In the genomic region with DNA sequence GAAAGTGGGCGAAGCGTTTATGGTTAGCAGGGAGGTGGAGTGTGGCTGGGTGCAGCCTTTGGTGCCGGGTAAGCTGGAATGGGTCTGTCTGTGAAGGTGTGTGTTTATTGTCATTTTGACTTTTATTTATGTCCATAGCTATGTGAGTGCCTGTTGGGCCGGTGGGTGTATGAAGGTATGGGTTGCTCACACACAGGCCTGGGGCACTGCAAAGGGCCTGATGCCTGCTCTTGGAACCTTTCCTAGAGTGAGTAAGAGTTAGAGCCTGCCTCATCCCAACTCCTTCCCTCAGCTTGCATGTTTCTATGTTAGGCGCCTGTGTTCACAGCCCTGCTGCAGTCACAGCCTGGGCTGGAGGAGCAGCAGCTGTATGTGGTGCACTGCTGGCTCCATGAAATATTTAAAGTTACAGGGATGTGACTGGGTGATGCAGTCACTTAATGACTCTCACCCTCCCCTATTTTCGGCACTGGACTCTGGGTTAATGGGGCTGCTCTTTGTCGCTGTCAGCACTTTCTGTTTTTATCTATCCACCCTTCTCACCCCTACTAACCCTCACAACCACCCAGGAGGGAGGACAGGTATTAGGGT, we compare ENCODE assay signal across 17 cellular contexts. TPM values are rescaled to one million over a fixed set of nuclear protein-coding genes. Genes with fewer than 3 reads are reported as not detected.
A peak's percentile ranks its signal among the peaks of the same experiment; 100 is the strongest.
DNase-seq lines count a peak whose midpoint lies in the region; ATAC-seq, FAIRE-seq and TF ChIP-seq lines count a peak whose summit lies in the region.
"Had no signal": no experiment of that assay in that cellular context is flagged by ENCODE, and none has a peak within 500 bp of the region (broad histone marks: within the 10 kb centered on the region; RNA-seq: fewer than 3 reads in every experiment).

No MANE protein-coding gene starts in this region.

- H4K20me1 ChIP-seq in K562 (replicated peaks; ENCODE audit: control insufficient read depth, insufficient read depth, low read length) (peaks cover 6% of the 10 kb centered on the region), hepatocyte (ENCODE audit: insufficient read depth, poor library complexity, severe bottlenecking) (no peaks in the 10 kb centered on the region)

- TF ChIP-seq EP300 in K562 (IDR thresholded peaks at IDR 0.05; ENCODE audit: low read length) = no peak

- H3K79me2 ChIP-seq in K562 (ENCODE audit: control insufficient read depth, insufficient read depth, low read length) (no peaks in the 10 kb centered on the region), hepatocyte (no peaks in the 10 kb centered on the region)

- FAIRE-seq in K562 (lab: Jason Lieb, UNC) = no peak

- intact Hi-C loops in K562 (cut with micrococcal nuclease) (no loop called here), gastrocnemius medialis (cut with DNase I; ENCODE audit: low total_unique reads) (no loop called here), posterior vena cava (cut with DNase I) (loop anchor here in 1 of 2 donors (10.0 kb wide), 1 partner anchor 364 kb away; no protein-coding TSS in a partner anchor)

- CTCF ChIA-PET in HEK293 (lab: Yijun Ruan, JAX) = interaction anchor here (0.8 to 4.2 kb wide), 5 partner anchors 12 to 67 kb away, joined by 3 to 27 read pairs (median 3); no protein-coding TSS in a partner anchor
- CTCF ChIA-PET in K562 (lab: Yijun Ruan, JAX; ENCODE audit: low intra/inter-chr PET ratio) = no interaction called here

- H3K36me3 ChIP-seq in HEK293 (ENCODE audit: control insufficient read depth in 2 of 2, insufficient read depth in 1 of 2, low read length in 2 of 2) = no peaks in the 10 kb centered on the region
- no peaks in the 10 kb centered on the region for H3K36me3 ChIP-seq in K562 (ENCODE audit: control insufficient read depth, insufficient read depth, low read length)
- no peaks in the 10 kb centered on the region for H3K36me3 ChIP-seq in hepatocyte (replicated peaks; ENCODE audit: insufficient read depth, low read depth)
- no peaks in the 10 kb centered on the region for H3K36me3 ChIP-seq in gastrocnemius medialis
- H3K36me3 ChIP-seq: SJCRH30 had no signal

- H3K4me2 ChIP-seq in K562 (ENCODE audit: insufficient read depth, low read length) = no peak overlapping the region
- H3K4me2 ChIP-seq in hepatocyte = no peak overlapping the region

- no peak overlapping the region for H3K4me3 ChIP-seq in HEK293 (ENCODE audit: low read depth, low read length)
- H3K4me3 ChIP-seq in K562 = no peak overlapping the region
- H3K4me3 ChIP-seq in hepatocyte = no peak overlapping the region
- H3K4me3 ChIP-seq in gastrocnemius medialis = no peak overlapping the region
- H3K4me3 ChIP-seq: SJCRH30 had no signal

- WGBS in K562 (ENCODE audit: insufficient coverage, low coverage, missing lambda C conversion rate) = 2% methylated on average over 7 of the region's 7 CpGs
- WGBS in hepatocyte (ENCODE audit: low lambda C conversion rate, missing lambda C conversion rate) = 48% methylated on average over 7 of the region's 7 CpGs

- H3K9me3 ChIP-seq in HEK293 (ENCODE audit: control insufficient read depth, insufficient read depth, low read depth, low read length) (no peaks in the 10 kb centered on the region), K562 (replicated peaks; ENCODE audit: control insufficient read depth, insufficient read depth, low read depth, low read length) (no peaks in the 10 kb centered on the region), hepatocyte (ENCODE audit: low read depth) (no peaks in the 10 kb centered on the region), gastrocnemius medialis (no peaks in the 10 kb centered on the region)
- H3K9me3 ChIP-seq: SJCRH30 had no signal

- ATAC-seq in K562 (peak; percentile 36), gastrocnemius medialis (no peak), HG03520 (IDR thresholded peaks at IDR 0.05; ENCODE audit: unreplicated experiment) (no peak)
- ATAC-seq: stimulated activated effector memory CD8-positive, alpha-beta T cell treated with anti-CD3 and anti-CD28 coated beads, Interleukin-12 subunit alpha, Interleukin-12 subunit beta, amount 100 ng/mL, for 72 hours had no signal

- H3K9me2 ChIP-seq in hepatocyte (replicated peaks; ENCODE audit: insufficient read depth) = no peaks in the 10 kb centered on the region

- TF ChIP-seq CTCF in HEK293 (tag by site-specific recombination; IDR thresholded peaks at IDR 0.05) (no peak), K562 (IDR thresholded peaks at IDR 0.05 in 2 of 3, conservative IDR thresholded peaks at IDR 0.05 in 1 of 3; ENCODE audit: insufficient read depth in 2 of 3, low read depth in 1 of 3, low read length in 3 of 3) (no peak), hepatocyte (IDR thresholded peaks at IDR 0.05; ENCODE audit: poor library complexity) (no peak), gastrocnemius medialis (IDR thresholded peaks at IDR 0.05 in 4 of 5, conservative IDR thresholded peaks at IDR 0.05 in 1 of 5) (no peak)

- no peak overlapping the region for H3K9ac ChIP-seq in K562 (ENCODE audit: insufficient read depth in 1 of 2, low read depth in 2 of 2, low read length in 2 of 2)

- H3K4me1 ChIP-seq in HEK293 (ENCODE audit: control insufficient read depth, insufficient read depth, low read length) (no peaks in the 10 kb centered on the region), K562 (replicated peaks in 1 of 2; ENCODE audit: control insufficient read depth in 2 of 2, insufficient read depth in 2 of 2, low read length in 2 of 2) (peaks cover 0 to 9% of the 10 kb centered on the region in 2 experiments; a peak in 1 of 5 replicates), hepatocyte (ENCODE audit: insufficient read depth) (peaks cover 7% of the 10 kb centered on the region), gastrocnemius medialis (peaks cover 19 to 33% of the 10 kb centered on the region in 2 donors)
- H3K4me1 ChIP-seq: SJCRH30 had no signal

- DNase-seq in K562 (ENCODE audit: extremely low read depth in 1 of 4, low spot score in 3 of 4) (no peak), hepatocyte (ENCODE audit: low spot score) (peak; percentile 37), gastrocnemius medialis (no peak), posterior vena cava (ENCODE audit: low spot score) (no peak), NCI-H1417 (lab: John Stamatoyannopoulos, UW) (no peak)
- DNase-seq in activated CD4-positive, alpha-beta T cell treated with anti-CD3 and anti-CD28 coated beads for 4 hours = no peak
- DNase-seq: activated naive CD4-positive, alpha-beta T cell treated with Interleukin-2 at 50 U/mL for 16 hours; C1 segment of cervical spinal cord; central memory CD4-positive, alpha-beta T cell; NCI-H2029 treated with DMSO at 0.1 percent for 48 hours; NCI-H748 treated with DMSO at 0.1 percent for 48 hours; SJCRH30; stimulated activated CD4-positive, alpha-beta T cell treated with anti-CD3 and anti-CD28 coated beads, Interleukin-4, amount 100 ng/mL, for 24 hours had no signal

- POLR2A ChIA-PET in HEK293 (lab: Yijun Ruan, JAX) = no interaction called here
- POLR2A ChIA-PET in K562 (lab: Yijun Ruan, JAX) = interaction anchor here (0.8 kb wide), 1 partner anchor 1474 kb away, joined by 3 read pairs; no protein-coding TSS in a partner anchor

- H2AFZ ChIP-seq in K562 (ENCODE audit: low read depth, low read length) (no peak overlapping the region), hepatocyte (no peak overlapping the region)

- BruUV-seq in K562 (replicated peaks; lab: Mats Ljungman, UMichigan) = no TSS peak

- no peak for TF ChIP-seq RAD21 in K562 (CRISPR knock-in tag; conservative IDR thresholded peaks at IDR 0.05 in 1 of 2, IDR thresholded peaks at IDR 0.05 in 1 of 2)

- H3K27ac ChIP-seq in HEK293 (ENCODE audit: extremely low read depth, low read depth, low read length) (no peak overlapping the region), K562 (ENCODE audit: extremely low read depth, low read depth, low read length) (no peak overlapping the region), hepatocyte (no peak overlapping the region), gastrocnemius medialis (peak overlapping the region; percentile 24 to 95 (median 62))
- H3K27ac ChIP-seq: SJCRH30 had no signal

- TF ChIP-seq POLR2A in K562 (conservative IDR thresholded peaks at IDR 0.05) (no peak), gastrocnemius medialis (IDR thresholded peaks at IDR 0.05) (peak in 1 of 2 donors; percentile 19)

- H3K9me1 ChIP-seq in K562 (ENCODE audit: control insufficient read depth, insufficient read depth, low read length) = no peaks in the 10 kb centered on the region

- peaks cover 35 to 80% of the 10 kb centered on the region in 2 experiments for H3K27me3 ChIP-seq in K562 (ENCODE audit: control insufficient read depth in 2 of 2, insufficient read depth in 2 of 2, low read length in 2 of 2)
- H3K27me3 ChIP-seq in hepatocyte = peaks cover 9% of the 10 kb centered on the region
- no peaks in the 10 kb centered on the region for H3K27me3 ChIP-seq in gastrocnemius medialis

- in situ Hi-C loops in K562 (cut with MboI) (no loop called here), gastrocnemius medialis (cut with MboI; ENCODE audit: low sequenced_read_pairs in 4 of 4) (loop anchor here in 3 of 4 donors (10.0 to 25.0 kb wide), 2 partner anchors 364 to 371 kb away; no protein-coding TSS in a partner anchor)

RNA-seq across cellular contexts. Expression of gene PPP1R1A, which starts 2.6 kb away (rescaled TPM):
- not detected in 2 replicates for total RNA-seq in K562 (2011; cell fraction: chromatin; rRNA removed; ENCODE audit: low replicate concordance)
- total RNA-seq in K562 (2011; cell fraction: nucleolus; rRNA removed) = not detected in 2 replicates
- not detected in 2 replicates for total RNA-seq in K562 (2011; cell fraction: nucleoplasm; rRNA removed)
- not detected in 2 replicates for total RNA-seq in K562 (2014; rRNA removed)
- total RNA-seq in K562 (2014; rRNA removed; fragmentation: Illumina TruSeq; extraction: Trizol) = not detected in 2 replicates
- not detected in 2 replicates for total RNA-seq in K562 (2015; rRNA removed; fragmentation: Illumina TruSeq; extraction: Trizol)
- total RNA-seq in K562 (2021) = not detected in 2 replicates
- not detected in 2 replicates for polyA plus RNA-seq in K562 (2011; rRNA removed)
- polyA plus RNA-seq in K562 (2011; cell fraction: cytosol; rRNA removed) = not detected in 2 replicates
- not detected in 2 replicates for polyA plus RNA-seq in K562 (2011; cell fraction: nucleus; rRNA removed)
- polyA plus RNA-seq in K562 (2012) = 0.07 TPM in 1 of 2 replicates, not detected in the other
- not detected in 2 replicates for polyA plus RNA-seq in K562 (2014; fragmentation: Illumina TruSeq; extraction: Trizol)
- not detected for polyA plus RNA-seq in K562 (2014; fragmentation: Nextera tagmentation; extraction: Ambion mirVana)
- polyA plus RNA-seq in K562 (2014; rRNA removed) = not detected in 2 replicates
- not detected in 2 replicates for polyA minus RNA-seq in K562 (2011; rRNA and poly(A)+ RNA removed)
- not detected in 2 replicates for polyA minus RNA-seq in K562 (2011; cell fraction: cytosol; rRNA and poly(A)+ RNA removed)
- polyA minus RNA-seq in K562 (2011; cell fraction: nucleus; rRNA and poly(A)+ RNA removed) = not detected in 2 replicates
- 14.0 and 19.9 TPM in 2 replicates for total RNA-seq in hepatocyte
- polyA plus RNA-seq in hepatocyte = 26.2 and 43.2 TPM in 2 replicates
- total RNA-seq in gastrocnemius medialis = 100 to 1,000 TPM; 209 to 312 (median 235) TPM
- 1 to 10 TPM; 3.7 to 7.4 TPM for total RNA-seq in posterior vena cava
- total RNA-seq: pulmonary artery endothelial cell, SJCRH30 had no signal

RNA-seq across cellular contexts. Expression of gene PDE1B, which starts 41.7 kb away (rescaled TPM):
- 0.37 and 0.46 TPM in 2 replicates for total RNA-seq in K562 (2011; cell fraction: chromatin; rRNA removed; ENCODE audit: low replicate concordance)
- 0.13 and 0.33 TPM in 2 replicates for total RNA-seq in K562 (2011; cell fraction: nucleolus; rRNA removed)
- 0.22 and 0.38 TPM in 2 replicates for total RNA-seq in K562 (2011; cell fraction: nucleoplasm; rRNA removed)
- 0.14 and 0.33 TPM in 2 replicates for total RNA-seq in K562 (2014; rRNA removed)
- 0.22 and 0.25 TPM in 2 replicates for total RNA-seq in K562 (2014; rRNA removed; fragmentation: Illumina TruSeq; extraction: Trizol)
- 1.0 and 1.1 TPM in 2 replicates for total RNA-seq in K562 (2015; rRNA removed; fragmentation: Illumina TruSeq; extraction: Trizol)
- total RNA-seq in K562 (2021) = 0.31 and 0.47 TPM in 2 replicates
- polyA plus RNA-seq in K562 (2011; rRNA removed) = 0.06 and 0.89 TPM in 2 replicates
- polyA plus RNA-seq in K562 (2011; cell fraction: cytosol; rRNA removed) = 0.07 and 0.62 TPM in 2 replicates
- 0.37 and 2.0 TPM in 2 replicates for polyA plus RNA-seq in K562 (2011; cell fraction: nucleus; rRNA removed)
- polyA plus RNA-seq in K562 (2012) = 0.96 and 1.9 TPM in 2 replicates
- 0.53 and 0.56 TPM in 2 replicates for polyA plus RNA-seq in K562 (2014; fragmentation: Illumina TruSeq; extraction: Trizol)
- under 1 TPM in 1 of 2 experiments, not detected in 1; 0.04 TPM for polyA plus RNA-seq in K562 (2014; fragmentation: Nextera tagmentation; extraction: Ambion mirVana)
- polyA plus RNA-seq in K562 (2014; rRNA removed) = 0.55 and 0.73 TPM in 2 replicates
- polyA minus RNA-seq in K562 (2011; rRNA and poly(A)+ RNA removed) = 0.25 and 0.39 TPM in 2 replicates
- polyA minus RNA-seq in K562 (2011; cell fraction: cytosol; rRNA and poly(A)+ RNA removed) = not detected in 2 replicates
- 0.13 and 1.1 TPM in 2 replicates for polyA minus RNA-seq in K562 (2011; cell fraction: nucleus; rRNA and poly(A)+ RNA removed)
- total RNA-seq in hepatocyte = 0.10 and 0.60 TPM in 2 replicates
- polyA plus RNA-seq in hepatocyte = 0.58 TPM in 1 of 2 replicates, not detected in the other
- 1 to 10 TPM in 1 of 4 donors, under 1 TPM in 2, not detected in 1; 0.42 to 1.5 (median 0.63) TPM for total RNA-seq in gastrocnemius medialis
- 10 to 100 TPM in 1 of 2 donors, 1 to 10 TPM in 1; 9.6 to 25.1 TPM for total RNA-seq in posterior vena cava
- total RNA-seq: pulmonary artery endothelial cell, SJCRH30 had no signal

RNA-seq across cellular contexts. Expression of gene LACRT, which starts 43.6 kb away (rescaled TPM):
- not detected in 2 replicates for total RNA-seq in K562 (2011; cell fraction: chromatin; rRNA removed; ENCODE audit: low replicate concordance)
- total RNA-seq in K562 (2011; cell fraction: nucleolus; rRNA removed) = not detected in 2 replicates
- not detected in 2 replicates for total RNA-seq in K562 (2011; cell fraction: nucleoplasm; rRNA removed)
- not detected in 2 replicates for total RNA-seq in K562 (2014; rRNA removed)
- not detected in 2 replicates for total RNA-seq in K562 (2014; rRNA removed; fragmentation: Illumina TruSeq; extraction: Trizol)
- not detected in 2 replicates for total RNA-seq in K562 (2015; rRNA removed; fragmentation: Illumina TruSeq; extraction: Trizol)
- not detected in 2 replicates for total RNA-seq in K562 (2021)
- not detected in 2 replicates for polyA plus RNA-seq in K562 (2011; rRNA removed)
- not detected in 2 replicates for polyA plus RNA-seq in K562 (2011; cell fraction: cytosol; rRNA removed)
- polyA plus RNA-seq in K562 (2011; cell fraction: nucleus; rRNA removed) = not detected in 2 replicates
- polyA plus RNA-seq in K562 (2012) = not detected in 2 replicates
- polyA plus RNA-seq in K562 (2014; fragmentation: Illumina TruSeq; extraction: Trizol) = not detected in 2 replicates
- polyA plus RNA-seq in K562 (2014; fragmentation: Nextera tagmentation; extraction: Ambion mirVana) = not detected
- polyA plus RNA-seq in K562 (2014; rRNA removed) = not detected in 2 replicates
- not detected in 2 replicates for polyA minus RNA-seq in K562 (2011; rRNA and poly(A)+ RNA removed)
- not detected in 2 replicates for polyA minus RNA-seq in K562 (2011; cell fraction: cytosol; rRNA and poly(A)+ RNA removed)
- not detected in 2 replicates for polyA minus RNA-seq in K562 (2011; cell fraction: nucleus; rRNA and poly(A)+ RNA removed)
- total RNA-seq in hepatocyte = not detected in 2 replicates
- polyA plus RNA-seq in hepatocyte = not detected in 2 replicates
- total RNA-seq in gastrocnemius medialis = not detected
- total RNA-seq in posterior vena cava = not detected
- total RNA-seq: pulmonary artery endothelial cell, SJCRH30 had no signal

RNA-seq across cellular contexts. Expression of gene DCD, which starts 57.1 kb away (rescaled TPM):
- total RNA-seq in K562 (2011; cell fraction: chromatin; rRNA removed; ENCODE audit: low replicate concordance) = not detected in 2 replicates
- total RNA-seq in K562 (2011; cell fraction: nucleolus; rRNA removed) = not detected in 2 replicates
- total RNA-seq in K562 (2011; cell fraction: nucleoplasm; rRNA removed) = not detected in 2 replicates
- not detected in 2 replicates for total RNA-seq in K562 (2014; rRNA removed)
- total RNA-seq in K562 (2014; rRNA removed; fragmentation: Illumina TruSeq; extraction: Trizol) = not detected in 2 replicates
- total RNA-seq in K562 (2015; rRNA removed; fragmentation: Illumina TruSeq; extraction: Trizol) = not detected in 2 replicates
- not detected in 2 replicates for total RNA-seq in K562 (2021)
- not detected in 2 replicates for polyA plus RNA-seq in K562 (2011; rRNA removed)
- not detected in 2 replicates for polyA plus RNA-seq in K562 (2011; cell fraction: cytosol; rRNA removed)
- not detected in 2 replicates for polyA plus RNA-seq in K562 (2011; cell fraction: nucleus; rRNA removed)
- polyA plus RNA-seq in K562 (2012) = not detected in 2 replicates
- polyA plus RNA-seq in K562 (2014; fragmentation: Illumina TruSeq; extraction: Trizol) = not detected in 2 replicates
- not detected for polyA plus RNA-seq in K562 (2014; fragmentation: Nextera tagmentation; extraction: Ambion mirVana)
- not detected in 2 replicates for polyA plus RNA-seq in K562 (2014; rRNA removed)
- not detected in 2 replicates for polyA minus RNA-seq in K562 (2011; rRNA and poly(A)+ RNA removed)
- polyA minus RNA-seq in K562 (2011; cell fraction: cytosol; rRNA and poly(A)+ RNA removed) = not detected in 2 replicates
- polyA minus RNA-seq in K562 (2011; cell fraction: nucleus; rRNA and poly(A)+ RNA removed) = not detected in 2 replicates
- not detected in 2 replicates for total RNA-seq in hepatocyte
- not detected in 2 replicates for polyA plus RNA-seq in hepatocyte
- total RNA-seq in gastrocnemius medialis = not detected
- not detected for total RNA-seq in posterior vena cava
- total RNA-seq: pulmonary artery endothelial cell, SJCRH30 had no signal

Comparison
In these comparisons a context has a peak if more than half of its experiments do, and no peak if none do; other contexts are left out.
1. H3K27ac ChIP-seq: peak in gastrocnemius medialis (4 of 4); none in HEK293 (single experiment), K562 (single experiment) and hepatocyte (single experiment).
2. RNA of gene PPP1R1A, which starts 2.6 kb away (total RNA-seq): 209 to 312 TPM in gastrocnemius medialis; 14.0 to 19.9 TPM in hepatocyte, 3.7 to 7.4 TPM in posterior vena cava and not detected in K562; every median in the first group is over 10 times any median in the second.
3. Of the 44 proteins assayed by ChIP-seq in both K562 and HEK293: peak only in K562: none; only in HEK293: ZBTB17; in both: none; in neither: 43.